ENCODE assay signal across 1 cellular context in genomic region chr16:82152641-82153094, GRCh38.
A peak's percentile ranks its signal among the peaks of the same experiment; 100 is the strongest.
TF ChIP-seq lines count a peak whose summit lies in the region.

No MANE protein-coding gene starts in this region.

TF ChIP-seq in K562, 482 proteins besides CTCF, POLR2A, EP300 and RAD21 (continued from another document):
- TF ChIP-seq EP400 (IDR thresholded peaks at IDR 0.05) (peak; percentile 43; the same call in 1 of the 2 replicates), POU5F1 (IDR thresholded peaks at IDR 0.05; ENCODE audit: borderline replicate concordance, low read depth, low read length, partially characterized antibody) (no peak), JUND (IDR thresholded peaks at IDR 0.05; ENCODE audit: borderline replicate concordance, low read depth, low read length) (peak; percentile 84), JUND (tag; IDR thresholded peaks at IDR 0.05; ENCODE audit: borderline replicate concordance, low read depth, low read length) (peak; percentile 81; the same call in 1 of the 3 replicates), RAD51 (IDR thresholded peaks at IDR 0.05; ENCODE audit: borderline replicate concordance, low read depth) (peak; percentile 59), MEIS2 (IDR thresholded peaks at IDR 0.05; ENCODE audit: partially characterized antibody) (peak; percentile 85), KDM1A (IDR thresholded peaks at IDR 0.05) (peak; percentile 66 to 70; a peak in 3 of 4 replicates), RCOR1 (IDR thresholded peaks at IDR 0.05; ENCODE audit: borderline replicate concordance in 1 of 2, low read depth in 2 of 2, low read length in 2 of 2) (peak in 1 of 2 experiments; percentile 87; a peak in 2 of 4 replicates), PBX2 (CRISPR knock-in tag; IDR thresholded peaks at IDR 0.05; ENCODE audit: low read depth) (no peak), PBX2 (tag; conservative IDR thresholded peaks at IDR 0.05; ENCODE audit: low read depth) (peak; percentile 54; the same call in 1 of the 2 replicates), FOXA3 (CRISPR knock-in tag; conservative IDR thresholded peaks at IDR 0.05 in 1 of 2, IDR thresholded peaks at IDR 0.05 in 1 of 2) (peak in 1 of 2 experiments; percentile 20; a peak in 1 of 4 replicates), GABPB2 (CRISPR knock-in tag; conservative IDR thresholded peaks at IDR 0.05) (no peak), L3MBTL2 (IDR thresholded peaks at IDR 0.05) (peak; percentile 57), ADNP (tag; IDR thresholded peaks at IDR 0.05) (no peak), USF2 (CRISPR knock-in tag; IDR thresholded peaks at IDR 0.05) (peak; percentile 66), SMARCE1 (IDR thresholded peaks at IDR 0.05) (peak; percentile 38; the same call in 1 of the 2 replicates), FOSL1 (tag; conservative IDR thresholded peaks at IDR 0.05) (peak; percentile 69), HDAC1 (IDR thresholded peaks at IDR 0.05) (peak in 1 of 2 experiments; percentile 68; a peak in 1 of 4 replicates), NR2C2 (CRISPR knock-in tag; IDR thresholded peaks at IDR 0.05) (no peak), NR2C2 (tag; IDR thresholded peaks at IDR 0.05) (peak; percentile 40; the same call in 1 of the 2 replicates)
